Comparison of ENCODE assay signal across 1 cellular context in the genomic region with DNA sequence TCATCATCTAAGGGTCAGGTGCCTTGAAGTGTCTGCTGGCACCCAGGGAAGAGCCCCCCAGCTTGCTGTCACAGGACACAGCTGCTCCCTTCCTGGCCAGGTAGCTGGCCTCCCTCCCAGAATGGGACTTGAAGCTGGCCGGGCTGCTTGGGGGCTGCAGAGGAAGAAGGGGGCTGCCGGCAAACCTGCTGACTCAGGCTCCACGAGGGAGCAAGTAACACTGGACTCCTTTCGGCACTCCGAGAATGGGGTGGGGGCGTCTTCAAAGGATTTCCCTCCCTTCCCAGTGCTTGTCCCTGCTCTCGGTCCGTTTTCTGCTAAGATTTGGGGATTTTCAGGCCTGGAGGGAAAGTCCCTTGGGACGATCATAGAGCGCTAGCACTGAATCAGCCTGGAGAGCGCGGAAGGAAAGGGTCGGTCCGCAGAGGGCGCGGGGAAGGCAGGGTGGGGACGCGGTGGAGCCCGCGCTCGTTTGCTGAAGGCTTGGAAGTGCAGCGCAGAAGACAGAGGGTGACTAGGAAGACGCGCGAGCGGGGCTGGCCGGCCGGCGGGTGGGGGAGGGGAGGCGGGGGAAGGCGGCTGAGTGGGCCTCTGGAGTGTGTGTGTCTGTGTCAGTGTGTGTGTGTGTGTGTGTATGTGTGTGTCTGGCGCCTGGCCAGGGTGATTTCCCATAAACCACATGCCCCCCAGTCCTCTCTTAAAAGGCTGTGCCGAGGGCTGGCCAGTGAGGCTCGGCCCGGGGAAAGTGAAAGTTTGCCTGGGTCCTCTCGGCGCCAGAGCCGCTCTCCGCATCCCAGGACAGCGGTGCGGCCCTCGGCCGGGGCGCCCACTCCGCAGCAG.
A peak's percentile ranks its signal among the peaks of the same experiment; 100 is the strongest.
TF ChIP-seq lines count a peak whose summit lies in the region.

A gene with protein sequence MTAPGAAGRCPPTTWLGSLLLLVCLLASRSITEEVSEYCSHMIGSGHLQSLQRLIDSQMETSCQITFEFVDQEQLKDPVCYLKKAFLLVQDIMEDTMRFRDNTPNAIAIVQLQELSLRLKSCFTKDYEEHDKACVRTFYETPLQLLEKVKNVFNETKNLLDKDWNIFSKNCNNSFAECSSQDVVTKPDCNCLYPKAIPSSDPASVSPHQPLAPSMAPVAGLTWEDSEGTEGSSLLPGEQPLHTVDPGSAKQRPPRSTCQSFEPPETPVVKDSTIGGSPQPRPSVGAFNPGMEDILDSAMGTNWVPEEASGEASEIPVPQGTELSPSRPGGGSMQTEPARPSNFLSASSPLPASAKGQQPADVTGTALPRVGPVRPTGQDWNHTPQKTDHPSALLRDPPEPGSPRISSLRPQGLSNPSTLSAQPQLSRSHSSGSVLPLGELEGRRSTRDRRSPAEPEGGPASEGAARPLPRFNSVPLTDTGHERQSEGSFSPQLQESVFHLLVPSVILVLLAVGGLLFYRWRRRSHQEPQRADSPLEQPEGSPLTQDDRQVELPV (plus strand): TSS at position 727 of the 840 bp plus-strand sequence. CDS start 175 bp downstream, outside the sequence.

TF ChIP-seq in HepG2, 621 proteins besides CTCF, POLR2A, EP300 and RAD21 (continued from another document and continues in another):
- TF ChIP-seq SP140L (CRISPR knock-in tag; IDR thresholded peaks at IDR 0.05; ENCODE audit: borderline replicate concordance) (no peak), MIER2 (CRISPR knock-in tag; IDR thresholded peaks at IDR 0.05) (no peak), ZNF713 (CRISPR knock-in tag; IDR thresholded peaks at IDR 0.05) (0 out of 2 replicates have a peak, but pooled peaks have one; percentile 11), MAFK (conservative IDR thresholded peaks at IDR 0.05 in 1 of 2, IDR thresholded peaks at IDR 0.05 in 1 of 2; ENCODE audit: low read length in 2 of 2) (peak; percentile 49 to 74; a peak in 3 of 4 replicates), SPEN (CRISPR knock-in tag; IDR thresholded peaks at IDR 0.05; ENCODE audit: low read depth) (no peak), ZSCAN22 (CRISPR knock-in tag; IDR thresholded peaks at IDR 0.05) (no peak), FUBP1 (CRISPR knock-in tag; IDR thresholded peaks at IDR 0.05; ENCODE audit: borderline replicate concordance) (no peak), KDM5A (IDR thresholded peaks at IDR 0.05; ENCODE audit: borderline replicate concordance, low read length) (no peak), NFKB2 (CRISPR knock-in tag; IDR thresholded peaks at IDR 0.05; ENCODE audit: borderline replicate concordance) (0 out of 2 replicates have a peak, but pooled peaks have one; percentile 57), TGIF2 (CRISPR knock-in tag; IDR thresholded peaks at IDR 0.05) (no peak), ARHGAP35 (CRISPR knock-in tag; IDR thresholded peaks at IDR 0.05; ENCODE audit: borderline replicate concordance) (no peak), KAT7 (CRISPR knock-in tag; IDR thresholded peaks at IDR 0.05; ENCODE audit: borderline replicate concordance) (no peak; the same call in 1 of the 2 replicates), FIP1L1 (IDR thresholded peaks at IDR 0.05; ENCODE audit: borderline replicate concordance, insufficient read depth, low read depth, low read length) (no peak), JUND (CRISPR knock-in tag; IDR thresholded peaks at IDR 0.05) (no peak), PAWR (CRISPR knock-in tag; IDR thresholded peaks at IDR 0.05; ENCODE audit: borderline replicate concordance) (no peak), KDM4B (CRISPR knock-in tag; IDR thresholded peaks at IDR 0.05) (no peak), ZBTB25 (CRISPR knock-in tag; IDR thresholded peaks at IDR 0.05) (no peak), ZNF34 (CRISPR knock-in tag; IDR thresholded peaks at IDR 0.05; ENCODE audit: borderline replicate concordance) (no peak), ZFX (CRISPR knock-in tag; IDR thresholded peaks at IDR 0.05; ENCODE audit: low read depth) (peak; percentile 66), ZFP36L2 (CRISPR knock-in tag; IDR thresholded peaks at IDR 0.05) (no peak), CENPT (CRISPR knock-in tag; IDR thresholded peaks at IDR 0.05; ENCODE audit: low read depth) (no peak), ZNF562 (CRISPR knock-in tag; IDR thresholded peaks at IDR 0.05; ENCODE audit: borderline replicate concordance) (no peak), ZNF460 (CRISPR knock-in tag; IDR thresholded peaks at IDR 0.05; ENCODE audit: borderline replicate concordance) (no peak), ZGPAT (CRISPR knock-in tag; IDR thresholded peaks at IDR 0.05) (no peak; the same call in 1 of the 2 replicates), JDP2 (CRISPR knock-in tag; IDR thresholded peaks at IDR 0.05; ENCODE audit: borderline replicate concordance) (no peak), ELF4 (CRISPR knock-in tag; IDR thresholded peaks at IDR 0.05; ENCODE audit: borderline replicate concordance) (no peak), CCDC6 (CRISPR knock-in tag; IDR thresholded peaks at IDR 0.05) (peak; percentile 64; the same call in 1 of the 2 replicates), TFE3 (CRISPR knock-in tag; IDR thresholded peaks at IDR 0.05) (no peak), GATAD1 (CRISPR knock-in tag; IDR thresholded peaks at IDR 0.05) (no peak), ZNF121 (CRISPR knock-in tag; IDR thresholded peaks at IDR 0.05) (no peak)
- TF ChIP-seq, protein P1, sequence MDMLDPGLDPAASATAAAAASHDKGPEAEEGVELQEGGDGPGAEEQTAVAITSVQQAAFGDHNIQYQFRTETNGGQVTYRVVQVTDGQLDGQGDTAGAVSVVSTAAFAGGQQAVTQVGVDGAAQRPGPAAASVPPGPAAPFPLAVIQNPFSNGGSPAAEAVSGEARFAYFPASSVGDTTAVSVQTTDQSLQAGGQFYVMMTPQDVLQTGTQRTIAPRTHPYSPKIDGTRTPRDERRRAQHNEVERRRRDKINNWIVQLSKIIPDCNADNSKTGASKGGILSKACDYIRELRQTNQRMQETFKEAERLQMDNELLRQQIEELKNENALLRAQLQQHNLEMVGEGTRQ (IDR thresholded peaks at IDR 0.05; ENCODE audit: low read depth, low read length): peak; percentile 32; the same call in 1 of the 2 replicates
- TF ChIP-seq, protein P1 (CRISPR knock-in tag; IDR thresholded peaks at IDR 0.05; ENCODE audit: borderline replicate concordance): no peak
- TF ChIP-seq, protein P2, sequence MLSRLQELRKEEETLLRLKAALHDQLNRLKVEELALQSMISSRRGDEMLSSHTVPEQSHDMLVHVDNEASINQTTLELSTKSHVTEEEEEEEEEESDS (CRISPR knock-in tag; IDR thresholded peaks at IDR 0.05; ENCODE audit: borderline replicate concordance): no peak
- TF ChIP-seq, protein P3, sequence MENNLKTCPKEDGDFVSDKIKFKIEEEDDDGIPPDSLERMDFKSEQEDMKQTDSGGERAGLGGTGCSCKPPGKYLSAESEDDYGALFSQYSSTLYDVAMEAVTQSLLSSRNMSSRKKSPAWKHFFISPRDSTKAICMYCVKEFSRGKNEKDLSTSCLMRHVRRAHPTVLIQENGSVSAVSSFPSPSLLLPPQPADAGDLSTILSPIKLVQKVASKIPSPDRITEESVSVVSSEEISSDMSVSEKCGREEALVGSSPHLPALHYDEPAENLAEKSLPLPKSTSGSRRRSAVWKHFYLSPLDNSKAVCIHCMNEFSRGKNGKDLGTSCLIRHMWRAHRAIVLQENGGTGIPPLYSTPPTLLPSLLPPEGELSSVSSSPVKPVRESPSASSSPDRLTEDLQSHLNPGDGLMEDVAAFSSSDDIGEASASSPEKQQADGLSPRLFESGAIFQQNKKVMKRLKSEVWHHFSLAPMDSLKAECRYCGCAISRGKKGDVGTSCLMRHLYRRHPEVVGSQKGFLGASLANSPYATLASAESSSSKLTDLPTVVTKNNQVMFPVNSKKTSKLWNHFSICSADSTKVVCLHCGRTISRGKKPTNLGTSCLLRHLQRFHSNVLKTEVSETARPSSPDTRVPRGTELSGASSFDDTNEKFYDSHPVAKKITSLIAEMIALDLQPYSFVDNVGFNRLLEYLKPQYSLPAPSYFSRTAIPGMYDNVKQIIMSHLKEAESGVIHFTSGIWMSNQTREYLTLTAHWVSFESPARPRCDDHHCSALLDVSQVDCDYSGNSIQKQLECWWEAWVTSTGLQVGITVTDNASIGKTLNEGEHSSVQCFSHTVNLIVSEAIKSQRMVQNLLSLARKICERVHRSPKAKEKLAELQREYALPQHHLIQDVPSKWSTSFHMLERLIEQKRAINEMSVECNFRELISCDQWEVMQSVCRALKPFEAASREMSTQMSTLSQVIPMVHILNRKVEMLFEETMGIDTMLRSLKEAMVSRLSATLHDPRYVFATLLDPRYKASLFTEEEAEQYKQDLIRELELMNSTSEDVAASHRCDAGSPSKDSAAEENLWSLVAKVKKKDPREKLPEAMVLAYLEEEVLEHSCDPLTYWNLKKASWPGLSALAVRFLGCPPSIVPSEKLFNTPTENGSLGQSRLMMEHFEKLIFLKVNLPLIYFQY (CRISPR knock-in tag; IDR thresholded peaks at IDR 0.05; ENCODE audit: borderline replicate concordance): no peak
